Comparison of ENCODE assay signal across 23 cellular contexts in genomic region chr18:78696698-78697435, GRCh38.
DNase-seq lines count a peak whose midpoint lies in the region; ATAC-seq, FAIRE-seq and TF ChIP-seq lines count a peak whose summit lies in the region.
"Had no signal": no experiment of that assay in that cellular context is flagged by ENCODE, and none has a peak within 500 bp of the region (broad histone marks: within the 10 kb centered on the region; RNA-seq: fewer than 3 reads in every experiment).

No MANE protein-coding gene starts in this region.

- TF ChIP-seq CTCF in nephron progenitor cell (IDR thresholded peaks at IDR 0.05) (no peak), pancreas (IDR thresholded peaks at IDR 0.05) (no peak), kidney (IDR thresholded peaks at IDR 0.05; ENCODE audit: borderline replicate concordance, extremely low read depth, insufficient read depth) (no peak)

- H3K9ac ChIP-seq in kidney (ENCODE audit: low read length in 2 of 2): no peak overlapping the region
- H3K9ac ChIP-seq: BLaER1 had no signal

- H3K9me3 Mint-ChIP-seq in nephron progenitor cell: no peaks in the 10 kb centered on the region
- H3K9me3 Mint-ChIP-seq: CD8-positive, alpha-beta T cell had no signal

- WGBS in pancreas, 2 donors: 67 to 76% methylated on average over 21 of the region's 21 CpGs

- H3K4me3 Mint-ChIP-seq in nephron progenitor cell: no peak overlapping the region
- H3K4me3 Mint-ChIP-seq: B cell; CD4-positive, CD25-positive, alpha-beta regulatory T cell; CD8-positive, alpha-beta T cell; HFFc6 had no signal

- no peaks in the 10 kb centered on the region for H3K27me3 ChIP-seq in pancreas
- H3K27me3 ChIP-seq: BLaER1 had no signal

- ATAC-seq in sciatic nerve (no peak), pancreas (no peak)
- ATAC-seq: CD8-positive, alpha-beta T cell had no signal

- peaks cover 10% of the 10 kb centered on the region for H3K4me1 Mint-ChIP-seq in nephron progenitor cell
- H3K4me1 Mint-ChIP-seq: B cell; CD4-positive, CD25-positive, alpha-beta regulatory T cell had no signal

- peaks cover 10% of the 10 kb centered on the region for H3K27me3 Mint-ChIP-seq in nephron progenitor cell (ENCODE audit: low read depth, poor library complexity)
- H3K27me3 Mint-ChIP-seq: B cell; CD4-positive, CD25-positive, alpha-beta regulatory T cell had no signal

- no peaks in the 10 kb centered on the region for H3K36me3 Mint-ChIP-seq in nephron progenitor cell (ENCODE audit: low read depth)
- H3K36me3 Mint-ChIP-seq: CD4-positive, CD25-positive, alpha-beta regulatory T cell; CD8-positive, alpha-beta T cell had no signal

- no peak overlapping the region for H3K27ac ChIP-seq in pancreas
- no peak overlapping the region for H3K27ac ChIP-seq in kidney (ENCODE audit: low read depth in 2 of 2, low read length in 2 of 2)
- H3K27ac ChIP-seq: 22Rv1, BLaER1, C4-2B had no signal

- H3K4me3 ChIP-seq in pancreas (no peak overlapping the region), kidney (ENCODE audit: low read length in 2 of 2) (no peak overlapping the region)
- H3K4me3 ChIP-seq: BLaER1, HAP-1 had no signal

- H3K4me1 ChIP-seq in pancreas (no peaks in the 10 kb centered on the region), kidney (ENCODE audit: control insufficient read depth in 1 of 2, insufficient read depth in 1 of 2, low read depth in 1 of 2, low read length in 2 of 2) (no peaks in the 10 kb centered on the region)
- H3K4me1 ChIP-seq: BLaER1, Caco-2 had no signal

- FAIRE-seq in pancreas (lab: Jason Lieb, UNC): no peak
- no peak for FAIRE-seq in kidney (lab: Jason Lieb, UNC)
- FAIRE-seq: A204.1, G401.6, GM12892, H54 had no signal

- peak overlapping the region; percentile 71 for H3K27ac Mint-ChIP-seq in nephron progenitor cell
- H3K27ac Mint-ChIP-seq: B cell; CD4-positive, CD25-positive, alpha-beta regulatory T cell; CD8-positive, alpha-beta T cell; HFFc6 had no signal

- intact Hi-C loops in sciatic nerve (cut with DNase I) (no loop called here), pancreas (cut with DNase I) (no loop called here), kidney (cut with DNase I) (no loop called here)

- H3K9me3 ChIP-seq in pancreas (no peaks in the 10 kb centered on the region), kidney (ENCODE audit: control insufficient read depth in 1 of 2, low read length in 2 of 2) (no peaks in the 10 kb centered on the region)
- H3K9me3 ChIP-seq: BLaER1, Caco-2, HAP-1 had no signal

- DNase-seq in activated effector memory CD4-positive, alpha-beta T cell treated with anti-CD3 and anti-CD28 coated beads, Interleukin-2, amount 50 U/mL, for 16 hours: peak; percentile 34
- no peak for DNase-seq in activated effector memory CD4-positive, alpha-beta T cell treated with Interleukin-2 at 50 U/mL for 16 hours
- no peak for DNase-seq in nephron progenitor cell
- DNase-seq in sciatic nerve (ENCODE audit: low spot score): peak; percentile 27
- no peak for DNase-seq in pancreas
- DNase-seq in kidney: no peak
- no peak for DNase-seq in HUDEP-2 (lab: John Stamatoyannopoulos, UW; ENCODE audit: unreplicated experiment in 76 of 76)
- DNase-seq: Caco-2; CD4-positive, CD25-positive, alpha-beta regulatory T cell; CD8-positive, alpha-beta T cell; DMS153; DND-41; GOT3; HFFc6 had no signal

- no peaks in the 10 kb centered on the region for H3K36me3 ChIP-seq in pancreas
- no peaks in the 10 kb centered on the region for H3K36me3 ChIP-seq in kidney (ENCODE audit: control insufficient read depth in 1 of 2, insufficient read depth in 2 of 2, low read length in 2 of 2)
- H3K36me3 ChIP-seq: BLaER1, HAP-1 had no signal

Comparison
In these comparisons a context has a peak if more than half of its experiments do, and no peak if none do; other contexts are left out.
1. DNase-seq: peak in activated effector memory CD4-positive, alpha-beta T cell treated with anti-CD3 and anti-CD28 coated beads, Interleukin-2, amount 50 U/mL, for 16 hours (single experiment) and sciatic nerve (single experiment); none in activated effector memory CD4-positive, alpha-beta T cell treated with Interleukin-2 at 50 U/mL for 16 hours (single experiment), nephron progenitor cell (single experiment), pancreas (0 of 6), kidney (single experiment) and HUDEP-2 (0 of 76).